1 cellular context compared by ENCODE assay signal in the genomic region with DNA sequence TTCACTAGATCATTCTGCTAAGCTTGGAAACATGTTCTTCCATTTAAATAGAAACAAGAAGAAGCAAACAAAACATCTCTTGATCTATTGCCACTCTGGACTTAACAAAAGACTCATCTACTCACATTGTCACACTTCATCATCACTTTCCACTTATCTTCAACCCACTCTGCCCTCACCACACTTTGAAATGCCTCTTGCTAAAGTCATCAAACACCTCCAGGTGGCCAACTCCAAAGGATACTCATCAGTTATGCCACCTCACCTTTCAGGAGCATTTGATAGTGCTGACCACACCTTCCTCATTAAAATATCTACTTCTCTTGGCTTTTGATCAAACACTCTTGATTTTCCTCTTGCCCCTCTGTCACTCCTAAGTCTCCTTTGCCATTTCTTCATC.
TF ChIP-seq lines count a peak whose summit lies in the region.

No MANE protein-coding gene starts in this region.

TF ChIP-seq in GM23338, 12 proteins besides CTCF, POLR2A, EP300 and RAD21 (continued from another document):
- TF ChIP-seq, protein P1, sequence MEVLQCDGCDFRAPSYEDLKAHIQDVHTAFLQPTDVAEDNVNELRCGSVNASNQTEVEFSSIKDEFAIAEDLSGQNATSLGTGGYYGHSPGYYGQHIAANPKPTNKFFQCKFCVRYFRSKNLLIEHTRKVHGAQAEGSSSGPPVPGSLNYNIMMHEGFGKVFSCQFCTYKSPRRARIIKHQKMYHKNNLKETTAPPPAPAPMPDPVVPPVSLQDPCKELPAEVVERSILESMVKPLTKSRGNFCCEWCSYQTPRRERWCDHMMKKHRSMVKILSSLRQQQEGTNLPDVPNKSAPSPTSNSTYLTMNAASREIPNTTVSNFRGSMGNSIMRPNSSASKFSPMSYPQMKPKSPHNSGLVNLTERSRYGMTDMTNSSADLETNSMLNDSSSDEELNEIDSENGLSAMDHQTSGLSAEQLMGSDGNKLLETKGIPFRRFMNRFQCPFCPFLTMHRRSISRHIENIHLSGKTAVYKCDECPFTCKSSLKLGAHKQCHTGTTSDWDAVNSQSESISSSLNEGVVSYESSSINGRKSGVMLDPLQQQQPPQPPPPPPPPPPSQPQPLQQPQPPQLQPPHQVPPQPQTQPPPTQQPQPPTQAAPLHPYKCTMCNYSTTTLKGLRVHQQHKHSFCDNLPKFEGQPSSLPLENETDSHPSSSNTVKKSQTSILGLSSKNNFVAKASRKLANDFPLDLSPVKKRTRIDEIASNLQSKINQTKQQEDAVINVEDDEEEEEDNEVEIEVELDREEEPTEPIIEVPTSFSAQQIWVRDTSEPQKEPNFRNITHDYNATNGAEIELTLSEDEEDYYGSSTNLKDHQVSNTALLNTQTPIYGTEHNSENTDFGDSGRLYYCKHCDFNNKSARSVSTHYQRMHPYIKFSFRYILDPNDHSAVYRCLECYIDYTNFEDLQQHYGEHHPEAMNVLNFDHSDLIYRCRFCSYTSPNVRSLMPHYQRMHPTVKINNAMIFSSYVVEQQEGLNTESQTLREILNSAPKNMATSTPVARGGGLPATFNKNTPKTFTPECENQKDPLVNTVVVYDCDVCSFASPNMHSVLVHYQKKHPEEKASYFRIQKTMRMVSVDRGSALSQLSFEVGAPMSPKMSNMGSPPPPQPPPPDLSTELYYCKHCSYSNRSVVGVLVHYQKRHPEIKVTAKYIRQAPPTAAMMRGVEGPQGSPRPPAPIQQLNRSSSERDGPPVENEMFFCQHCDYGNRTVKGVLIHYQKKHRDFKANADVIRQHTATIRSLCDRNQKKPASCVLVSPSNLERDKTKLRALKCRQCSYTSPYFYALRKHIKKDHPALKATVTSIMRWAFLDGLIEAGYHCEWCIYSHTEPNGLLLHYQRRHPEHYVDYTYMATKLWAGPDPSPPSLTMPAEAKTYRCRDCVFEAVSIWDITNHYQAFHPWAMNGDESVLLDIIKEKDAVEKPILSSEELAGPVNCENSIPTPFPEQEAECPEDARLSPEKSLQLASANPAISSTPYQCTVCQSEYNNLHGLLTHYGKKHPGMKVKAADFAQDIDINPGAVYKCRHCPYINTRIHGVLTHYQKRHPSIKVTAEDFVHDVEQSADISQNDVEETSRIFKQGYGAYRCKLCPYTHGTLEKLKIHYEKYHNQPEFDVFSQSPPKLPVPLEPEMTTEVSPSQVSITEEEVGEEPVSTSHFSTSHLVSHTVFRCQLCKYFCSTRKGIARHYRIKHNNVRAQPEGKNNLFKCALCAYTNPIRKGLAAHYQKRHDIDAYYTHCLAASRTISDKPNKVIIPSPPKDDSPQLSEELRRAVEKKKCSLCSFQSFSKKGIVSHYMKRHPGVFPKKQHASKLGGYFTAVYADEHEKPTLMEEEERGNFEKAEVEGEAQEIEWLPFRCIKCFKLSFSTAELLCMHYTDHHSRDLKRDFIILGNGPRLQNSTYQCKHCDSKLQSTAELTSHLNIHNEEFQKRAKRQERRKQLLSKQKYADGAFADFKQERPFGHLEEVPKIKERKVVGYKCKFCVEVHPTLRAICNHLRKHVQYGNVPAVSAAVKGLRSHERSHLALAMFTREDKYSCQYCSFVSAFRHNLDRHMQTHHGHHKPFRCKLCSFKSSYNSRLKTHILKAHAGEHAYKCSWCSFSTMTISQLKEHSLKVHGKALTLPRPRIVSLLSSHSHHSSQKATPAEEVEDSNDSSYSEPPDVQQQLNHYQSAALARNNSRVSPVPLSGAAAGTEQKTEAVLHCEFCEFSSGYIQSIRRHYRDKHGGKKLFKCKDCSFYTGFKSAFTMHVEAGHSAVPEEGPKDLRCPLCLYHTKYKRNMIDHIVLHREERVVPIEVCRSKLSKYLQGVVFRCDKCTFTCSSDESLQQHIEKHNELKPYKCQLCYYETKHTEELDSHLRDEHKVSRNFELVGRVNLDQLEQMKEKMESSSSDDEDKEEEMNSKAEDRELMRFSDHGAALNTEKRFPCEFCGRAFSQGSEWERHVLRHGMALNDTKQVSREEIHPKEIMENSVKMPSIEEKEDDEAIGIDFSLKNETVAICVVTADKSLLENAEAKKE (CRISPR knock-in tag; IDR thresholded peaks at IDR 0.05), result no peak
- TF ChIP-seq NANOG (IDR thresholded peaks at IDR 0.05; ENCODE audit: borderline replicate concordance), result no peak
- no peak for TF ChIP-seq ZNF331 (CRISPR knock-in tag; IDR thresholded peaks at IDR 0.05; ENCODE audit: low read depth)
